ENCODE assay signal across 21 cellular contexts in the genomic region with DNA sequence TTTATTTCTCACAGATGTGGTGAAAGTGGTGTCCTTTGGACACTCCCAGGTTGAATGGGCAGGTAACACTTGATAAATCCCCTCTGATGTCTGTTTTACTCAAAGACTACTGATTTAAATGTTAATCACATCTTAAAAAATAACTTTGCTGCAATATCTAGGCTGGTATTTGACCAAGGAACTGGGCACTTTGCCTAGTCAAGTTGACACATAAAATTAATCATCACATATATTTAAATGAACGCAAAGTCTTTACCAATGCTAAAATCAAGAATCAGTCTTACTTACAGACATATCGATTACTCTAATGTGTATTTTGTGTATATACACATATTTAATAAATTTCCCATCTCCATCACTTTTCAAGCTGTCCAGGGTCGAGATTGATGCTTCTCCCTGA. TPM values are rescaled to one million over a fixed set of nuclear protein-coding genes. Genes with fewer than 3 reads are reported as not detected.
DNase-seq lines count a peak whose midpoint lies in the region.
"Had no signal": no experiment of that assay in that cellular context is flagged by ENCODE, and none has a peak within 500 bp of the region (broad histone marks: within the 10 kb centered on the region; RNA-seq: fewer than 3 reads in every experiment).

No MANE protein-coding gene starts in this region.

- intact Hi-C loops in posterior vena cava (cut with DNase I): no loop called here

- DNase-seq in ELR (ENCODE audit: low read depth): peak; percentile 86
- DNase-seq in NCI-H226: peak; percentile 40
- peak; percentile 38 for DNase-seq in astrocyte of the hippocampus (ENCODE audit: low read depth, low spot score)
- peak; percentile 54 for DNase-seq in iris pigment epithelial cell (ENCODE audit: low read depth)
- DNase-seq in posterior vena cava (ENCODE audit: low spot score): no peak
- no peak for DNase-seq in ecto neural progenitor cell (ENCODE audit: low spot score)
- no peak for DNase-seq in NCI-H345 (lab: John Stamatoyannopoulos, UW)
- DNase-seq: AML-193; DND-41; erythroblast; heart right ventricle; NCI-H1092; NCI-H2081 treated with DMSO at 0.1 percent for 48 hours; NCI-H526 treated with DMSO at 0.1 percent for 48 hours; occipital lobe; right lobe of liver; stimulated activated naive CD4-positive, alpha-beta T cell treated with Interleukin-2 at 50 U/mL for 16 hours; tibial artery had no signal

RNA-seq across cellular contexts. Expression of gene MT2A, which starts 7.0 kb away (rescaled TPM):
- 1,000 to 10,000 TPM in 1 of 2 donors, 100 to 1,000 TPM in 1; 643 to 1,788 TPM for total RNA-seq in posterior vena cava
- total RNA-seq: cardiac muscle cell had no signal

RNA-seq across cellular contexts. Expression of gene MT1E, which starts 10.2 kb away (rescaled TPM):
- total RNA-seq in posterior vena cava: 100 to 1,000 TPM; 240 to 379 TPM

RNA-seq across cellular contexts. Expression of gene MT1M, which starts 17.1 kb away (rescaled TPM):
- 100 to 1,000 TPM in 1 of 2 donors, 10 to 100 TPM in 1; 82.2 to 146 TPM for total RNA-seq in posterior vena cava
- total RNA-seq: cardiac muscle cell had no signal

RNA-seq across cellular contexts. Expression of gene MT1A, which starts 23.1 kb away (rescaled TPM):
- total RNA-seq in posterior vena cava: 100 to 1,000 TPM in 1 of 2 donors, 10 to 100 TPM in 1; 52.7 to 104 TPM
- total RNA-seq: cardiac muscle cell, occipital lobe had no signal

RNA-seq across cellular contexts. Expression of gene MT3, which starts 26.0 kb away (rescaled TPM):
- not detected for total RNA-seq in posterior vena cava
- total RNA-seq: cardiac muscle cell, dermis microvascular lymphatic vessel endothelial cell, lung had no signal

Comparison
In these comparisons a context has a peak if more than half of its experiments do, and no peak if none do; other contexts are left out.
1. DNase-seq: peak in ELR (single experiment), NCI-H226 (single experiment), astrocyte of the hippocampus (single experiment) and iris pigment epithelial cell (single experiment); none in posterior vena cava (single experiment), ecto neural progenitor cell (single experiment) and NCI-H345 (single experiment).